ENCODE assay signal across 8 cellular contexts in genomic region chr3:171306631-171307030, GRCh38.
DNase-seq lines count a peak whose midpoint lies in the region; ATAC-seq and TF ChIP-seq lines count a peak whose summit lies in the region.

No MANE protein-coding gene starts in this region.

- no peak overlapping the region for H3K27ac ChIP-seq in A673 (ENCODE audit: low read depth, low read length, poor library complexity, severe bottlenecking)

- H3K36me3 ChIP-seq in A673 (ENCODE audit: insufficient read depth, low read length, poor library complexity, severe bottlenecking), result no peaks in the 10 kb centered on the region

- H3K4me3 ChIP-seq in retinal pigment epithelial cell (ENCODE audit: low read length), result no peak overlapping the region
- no peak overlapping the region for H3K4me3 ChIP-seq in A673 (ENCODE audit: low read depth, low read length, poor library complexity, severe bottlenecking)

- no peaks in the 10 kb centered on the region for H3K9me3 ChIP-seq in A673 (ENCODE audit: low read depth, low read length, poor library complexity, severe bottlenecking)

- BruUV-seq in A673 (replicated peaks; lab: Mats Ljungman, UMichigan), result no TSS peak

- H3K27me3 ChIP-seq in A673 (replicated peaks; ENCODE audit: insufficient read depth, low read depth, low read length, poor library complexity), result no peaks in the 10 kb centered on the region

- intact Hi-C loops in left ventricle myocardium superior (cut with micrococcal nuclease) (no loop called here), A673 (cut with micrococcal nuclease; ENCODE audit: unreplicated experiment) (no loop called here)

- H3K4me1 ChIP-seq in A673 (ENCODE audit: insufficient read depth, low read length, poor library complexity, severe bottlenecking), result no peaks in the 10 kb centered on the region

- ATAC-seq in left ventricle myocardium superior (peak; percentile 94), HG03354 (IDR thresholded peaks at IDR 0.05; ENCODE audit: poor library complexity, severe bottlenecking, unreplicated experiment) (no peak), HG02571 (IDR thresholded peaks at IDR 0.05; ENCODE audit: unreplicated experiment) (no peak)

- CTCF ChIA-PET in A673 (lab: Charles Lee), result no interaction called here

- DNase-seq in GM03348 (ENCODE audit: low spot score), result peak; percentile 68
- DNase-seq in astrocyte of the hippocampus (ENCODE audit: low read depth, low spot score), result peak; percentile 97
- DNase-seq in left ventricle myocardium superior, result peak; percentile 76
- peak; percentile 72 for DNase-seq in retinal pigment epithelial cell (ENCODE audit: low read depth)
- no peak for DNase-seq in A673 (ENCODE audit: low spot score)
- no peak for DNase-seq in activated CD8-positive, alpha-beta memory T cell treated with anti-CD3 and anti-CD28 coated beads, Interleukin-2, amount 50 U/mL, for 4 hours

- POLR2A ChIA-PET in A673 (lab: Charles Lee; ENCODE audit: low non-redundant PET), result no interaction called here

- TF ChIP-seq CTCF in retinal pigment epithelial cell (conservative IDR thresholded peaks at IDR 0.05; ENCODE audit: low read depth, low read length) (no peak), A673 (conservative IDR thresholded peaks at IDR 0.05; ENCODE audit: low read depth, low read length) (no peak)

Comparison
In these comparisons a context has a peak if more than half of its experiments do, and no peak if none do; other contexts are left out.
1. DNase-seq: peak in GM03348 (single experiment), astrocyte of the hippocampus (single experiment), left ventricle myocardium superior (single experiment) and retinal pigment epithelial cell (single experiment); none in A673 (single experiment) and activated CD8-positive, alpha-beta memory T cell treated with anti-CD3 and anti-CD28 coated beads, Interleukin-2, amount 50 U/mL, for 4 hours (single experiment).